1 cellular context compared by ENCODE assay signal in the genomic region with DNA sequence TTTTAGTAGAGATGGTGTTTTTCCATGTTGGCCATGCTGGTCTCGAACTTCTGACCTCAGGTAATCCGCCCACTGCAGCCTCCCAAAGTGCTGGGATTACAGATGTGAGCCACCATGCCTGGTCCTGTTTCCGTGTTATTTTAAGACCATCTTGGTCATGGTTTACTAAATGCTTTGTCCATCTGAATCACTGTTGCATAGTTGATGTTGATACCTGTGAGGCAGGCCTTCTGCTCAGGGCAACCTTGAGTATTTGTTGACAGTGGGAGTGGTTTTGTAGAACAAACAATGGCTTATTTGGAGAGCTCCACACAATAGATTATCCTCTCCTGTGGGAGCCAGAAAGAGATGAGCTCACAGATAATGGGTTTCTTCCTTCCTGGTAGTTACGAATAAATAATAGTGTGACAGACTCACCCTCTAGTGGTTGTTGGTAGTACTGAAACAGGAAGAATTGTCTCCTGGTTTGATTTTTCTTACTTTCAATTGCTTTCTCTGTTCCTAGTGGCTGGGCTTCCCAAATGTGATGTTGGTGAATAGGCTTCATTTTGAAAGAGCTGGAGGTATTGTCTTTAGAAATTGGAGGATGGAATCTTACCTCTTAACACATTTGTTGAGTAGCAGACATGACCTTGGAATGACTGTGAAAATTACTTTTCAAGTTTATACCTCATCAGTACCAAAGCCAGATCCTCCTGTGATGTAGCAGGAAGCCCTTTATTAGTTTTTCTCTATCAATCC.
TF ChIP-seq lines count a peak whose summit lies in the region.

No MANE protein-coding gene starts in this region.

TF ChIP-seq in HepG2, 621 proteins besides CTCF, POLR2A, EP300 and RAD21 (continued from another document and continues in another):
- TF ChIP-seq, protein P1, sequence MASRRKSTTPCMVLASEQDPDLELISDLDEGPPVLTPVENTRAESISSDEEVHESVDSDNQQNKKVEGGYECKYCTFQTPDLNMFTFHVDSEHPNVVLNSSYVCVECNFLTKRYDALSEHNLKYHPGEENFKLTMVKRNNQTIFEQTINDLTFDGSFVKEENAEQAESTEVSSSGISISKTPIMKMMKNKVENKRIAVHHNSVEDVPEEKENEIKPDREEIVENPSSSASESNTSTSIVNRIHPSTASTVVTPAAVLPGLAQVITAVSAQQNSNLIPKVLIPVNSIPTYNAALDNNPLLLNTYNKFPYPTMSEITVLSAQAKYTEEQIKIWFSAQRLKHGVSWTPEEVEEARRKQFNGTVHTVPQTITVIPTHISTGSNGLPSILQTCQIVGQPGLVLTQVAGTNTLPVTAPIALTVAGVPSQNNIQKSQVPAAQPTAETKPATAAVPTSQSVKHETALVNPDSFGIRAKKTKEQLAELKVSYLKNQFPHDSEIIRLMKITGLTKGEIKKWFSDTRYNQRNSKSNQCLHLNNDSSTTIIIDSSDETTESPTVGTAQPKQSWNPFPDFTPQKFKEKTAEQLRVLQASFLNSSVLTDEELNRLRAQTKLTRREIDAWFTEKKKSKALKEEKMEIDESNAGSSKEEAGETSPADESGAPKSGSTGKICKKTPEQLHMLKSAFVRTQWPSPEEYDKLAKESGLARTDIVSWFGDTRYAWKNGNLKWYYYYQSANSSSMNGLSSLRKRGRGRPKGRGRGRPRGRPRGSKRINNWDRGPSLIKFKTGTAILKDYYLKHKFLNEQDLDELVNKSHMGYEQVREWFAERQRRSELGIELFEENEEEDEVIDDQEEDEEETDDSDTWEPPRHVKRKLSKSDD (CRISPR knock-in tag; IDR thresholded peaks at IDR 0.05; ENCODE audit: low read depth), result no peak
- TF ChIP-seq, protein P2, sequence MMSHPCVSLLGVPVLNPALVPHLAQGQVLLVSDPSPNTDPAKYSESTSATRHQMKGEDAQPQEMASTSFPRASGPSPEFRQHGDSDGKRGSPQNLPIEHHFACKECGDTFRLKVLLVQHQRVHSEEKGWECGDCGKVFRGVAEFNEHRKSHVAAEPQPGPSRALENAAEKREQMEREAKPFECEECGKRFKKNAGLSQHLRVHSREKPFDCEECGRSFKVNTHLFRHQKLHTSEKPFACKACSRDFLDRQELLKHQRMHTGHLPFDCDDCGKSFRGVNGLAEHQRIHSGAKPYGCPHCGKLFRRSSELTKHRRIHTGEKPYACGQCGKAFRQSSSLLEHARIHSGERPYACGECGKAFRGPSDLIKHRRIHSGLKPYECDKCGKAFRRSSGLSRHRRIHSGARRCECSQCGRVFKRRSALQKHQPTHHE (CRISPR knock-in tag; IDR thresholded peaks at IDR 0.05; ENCODE audit: borderline replicate concordance), result 0 out of 2 replicates have a peak, but pooled peaks have one; percentile 22
- TF ChIP-seq NR2F1 (CRISPR knock-in tag; IDR thresholded peaks at IDR 0.05) (peak in 1 of 2 experiments; percentile 40; a peak in 1 of 4 replicates), RELA (CRISPR knock-in tag; IDR thresholded peaks at IDR 0.05) (no peak), ARNTL (CRISPR knock-in tag; IDR thresholded peaks at IDR 0.05) (peak; percentile 64; the same call in 1 of the 2 replicates), ZNF672 (CRISPR knock-in tag; IDR thresholded peaks at IDR 0.05) (no peak), KAT7 (CRISPR knock-in tag; IDR thresholded peaks at IDR 0.05; ENCODE audit: borderline replicate concordance) (no peak), FOSL1 (CRISPR knock-in tag; IDR thresholded peaks at IDR 0.05; ENCODE audit: borderline replicate concordance) (no peak), ZNF33B (CRISPR knock-in tag; IDR thresholded peaks at IDR 0.05) (no peak), ZFP41 (CRISPR knock-in tag; IDR thresholded peaks at IDR 0.05; ENCODE audit: borderline replicate concordance) (no peak), ELF3 (CRISPR knock-in tag; IDR thresholded peaks at IDR 0.05) (peak; percentile 98), ZNF160 (CRISPR knock-in tag; IDR thresholded peaks at IDR 0.05) (no peak), SAP130 (CRISPR knock-in tag; IDR thresholded peaks at IDR 0.05; ENCODE audit: low read depth) (peak; percentile 91), ZNF614 (CRISPR knock-in tag; IDR thresholded peaks at IDR 0.05; ENCODE audit: borderline replicate concordance) (peak; percentile 57), ZNF317 (CRISPR knock-in tag; IDR thresholded peaks at IDR 0.05) (no peak), ZMYM3 (CRISPR knock-in tag; IDR thresholded peaks at IDR 0.05) (peak; percentile 46; the same call in 1 of the 2 replicates), PPARG (CRISPR knock-in tag; conservative IDR thresholded peaks at IDR 0.05) (no peak), ZNF781 (CRISPR knock-in tag; IDR thresholded peaks at IDR 0.05; ENCODE audit: borderline replicate concordance, not compliant biosample characterization) (no peak), CREB1 (IDR thresholded peaks at IDR 0.05) (peak; percentile 44; the same call in 1 of the 2 replicates), CREB1 (CRISPR knock-in tag; IDR thresholded peaks at IDR 0.05) (peak; percentile 81), NFYC (CRISPR knock-in tag; IDR thresholded peaks at IDR 0.05) (no peak; the same call in 1 of the 2 replicates), ZFP62 (CRISPR knock-in tag; IDR thresholded peaks at IDR 0.05) (no peak), TAF15 (IDR thresholded peaks at IDR 0.05; ENCODE audit: low read depth, low read length, poor library complexity, severe bottlenecking) (no peak), ZNF367 (CRISPR knock-in tag; IDR thresholded peaks at IDR 0.05; ENCODE audit: borderline replicate concordance) (no peak)
- TF ChIP-seq, protein P3, sequence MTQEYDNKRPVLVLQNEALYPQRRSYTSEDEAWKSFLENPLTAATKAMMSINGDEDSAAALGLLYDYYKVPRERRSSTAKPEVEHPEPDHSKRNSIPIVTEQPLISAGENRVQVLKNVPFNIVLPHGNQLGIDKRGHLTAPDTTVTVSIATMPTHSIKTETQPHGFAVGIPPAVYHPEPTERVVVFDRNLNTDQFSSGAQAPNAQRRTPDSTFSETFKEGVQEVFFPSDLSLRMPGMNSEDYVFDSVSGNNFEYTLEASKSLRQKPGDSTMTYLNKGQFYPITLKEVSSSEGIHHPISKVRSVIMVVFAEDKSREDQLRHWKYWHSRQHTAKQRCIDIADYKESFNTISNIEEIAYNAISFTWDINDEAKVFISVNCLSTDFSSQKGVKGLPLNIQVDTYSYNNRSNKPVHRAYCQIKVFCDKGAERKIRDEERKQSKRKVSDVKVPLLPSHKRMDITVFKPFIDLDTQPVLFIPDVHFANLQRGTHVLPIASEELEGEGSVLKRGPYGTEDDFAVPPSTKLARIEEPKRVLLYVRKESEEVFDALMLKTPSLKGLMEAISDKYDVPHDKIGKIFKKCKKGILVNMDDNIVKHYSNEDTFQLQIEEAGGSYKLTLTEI (CRISPR knock-in tag; conservative IDR thresholded peaks at IDR 0.05), result no peak
- TF ChIP-seq, protein P4, sequence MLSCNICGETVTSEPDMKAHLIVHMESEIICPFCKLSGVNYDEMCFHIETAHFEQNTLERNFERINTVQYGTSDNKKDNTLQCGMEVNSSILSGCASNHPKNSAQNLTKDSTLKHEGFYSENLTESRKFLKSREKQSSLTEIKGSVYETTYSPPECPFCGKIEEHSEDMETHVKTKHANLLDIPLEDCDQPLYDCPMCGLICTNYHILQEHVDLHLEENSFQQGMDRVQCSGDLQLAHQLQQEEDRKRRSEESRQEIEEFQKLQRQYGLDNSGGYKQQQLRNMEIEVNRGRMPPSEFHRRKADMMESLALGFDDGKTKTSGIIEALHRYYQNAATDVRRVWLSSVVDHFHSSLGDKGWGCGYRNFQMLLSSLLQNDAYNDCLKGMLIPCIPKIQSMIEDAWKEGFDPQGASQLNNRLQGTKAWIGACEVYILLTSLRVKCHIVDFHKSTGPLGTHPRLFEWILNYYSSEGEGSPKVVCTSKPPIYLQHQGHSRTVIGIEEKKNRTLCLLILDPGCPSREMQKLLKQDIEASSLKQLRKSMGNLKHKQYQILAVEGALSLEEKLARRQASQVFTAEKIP (CRISPR knock-in tag; IDR thresholded peaks at IDR 0.05; ENCODE audit: borderline replicate concordance), result no peak
- TF ChIP-seq, protein P5, sequence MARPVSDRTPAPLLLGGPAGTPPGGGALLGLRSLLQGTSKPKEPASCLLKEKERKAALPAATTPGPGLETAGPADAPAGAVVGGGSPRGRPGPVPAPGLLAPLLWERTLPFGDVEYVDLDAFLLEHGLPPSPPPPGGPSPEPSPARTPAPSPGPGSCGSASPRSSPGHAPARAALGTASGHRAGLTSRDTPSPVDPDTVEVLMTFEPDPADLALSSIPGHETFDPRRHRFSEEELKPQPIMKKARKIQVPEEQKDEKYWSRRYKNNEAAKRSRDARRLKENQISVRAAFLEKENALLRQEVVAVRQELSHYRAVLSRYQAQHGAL (CRISPR knock-in tag; IDR thresholded peaks at IDR 0.05; ENCODE audit: not compliant biosample characterization), result no peak
- TF ChIP-seq, protein P6, sequence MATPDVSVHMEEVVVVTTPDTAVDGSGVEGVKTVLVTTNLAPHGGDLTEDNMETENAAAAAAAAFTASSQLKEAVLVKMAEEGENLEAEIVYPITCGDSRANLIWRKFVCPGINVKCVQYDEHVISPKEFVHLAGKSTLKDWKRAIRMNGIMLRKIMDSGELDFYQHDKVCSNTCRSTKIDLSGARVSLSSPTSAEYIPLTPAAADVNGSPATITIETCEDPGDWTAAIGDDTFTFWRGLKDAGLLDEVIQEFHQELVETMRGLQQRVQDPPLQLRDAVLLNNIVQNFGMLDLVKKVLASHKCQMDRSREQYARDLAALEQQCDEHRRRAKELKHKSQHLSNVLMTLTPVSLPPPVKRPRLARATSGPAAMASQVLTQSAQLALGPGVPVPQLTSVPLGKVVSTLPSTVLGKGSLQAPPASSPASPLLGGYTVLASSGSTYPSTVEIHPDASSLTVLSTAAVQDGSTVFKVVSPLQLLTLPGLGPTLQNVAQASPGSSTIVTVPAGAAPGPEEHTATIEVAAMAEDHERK (CRISPR knock-in tag; IDR thresholded peaks at IDR 0.05; ENCODE audit: low read depth), result no peak
- TF ChIP-seq, protein P7, sequence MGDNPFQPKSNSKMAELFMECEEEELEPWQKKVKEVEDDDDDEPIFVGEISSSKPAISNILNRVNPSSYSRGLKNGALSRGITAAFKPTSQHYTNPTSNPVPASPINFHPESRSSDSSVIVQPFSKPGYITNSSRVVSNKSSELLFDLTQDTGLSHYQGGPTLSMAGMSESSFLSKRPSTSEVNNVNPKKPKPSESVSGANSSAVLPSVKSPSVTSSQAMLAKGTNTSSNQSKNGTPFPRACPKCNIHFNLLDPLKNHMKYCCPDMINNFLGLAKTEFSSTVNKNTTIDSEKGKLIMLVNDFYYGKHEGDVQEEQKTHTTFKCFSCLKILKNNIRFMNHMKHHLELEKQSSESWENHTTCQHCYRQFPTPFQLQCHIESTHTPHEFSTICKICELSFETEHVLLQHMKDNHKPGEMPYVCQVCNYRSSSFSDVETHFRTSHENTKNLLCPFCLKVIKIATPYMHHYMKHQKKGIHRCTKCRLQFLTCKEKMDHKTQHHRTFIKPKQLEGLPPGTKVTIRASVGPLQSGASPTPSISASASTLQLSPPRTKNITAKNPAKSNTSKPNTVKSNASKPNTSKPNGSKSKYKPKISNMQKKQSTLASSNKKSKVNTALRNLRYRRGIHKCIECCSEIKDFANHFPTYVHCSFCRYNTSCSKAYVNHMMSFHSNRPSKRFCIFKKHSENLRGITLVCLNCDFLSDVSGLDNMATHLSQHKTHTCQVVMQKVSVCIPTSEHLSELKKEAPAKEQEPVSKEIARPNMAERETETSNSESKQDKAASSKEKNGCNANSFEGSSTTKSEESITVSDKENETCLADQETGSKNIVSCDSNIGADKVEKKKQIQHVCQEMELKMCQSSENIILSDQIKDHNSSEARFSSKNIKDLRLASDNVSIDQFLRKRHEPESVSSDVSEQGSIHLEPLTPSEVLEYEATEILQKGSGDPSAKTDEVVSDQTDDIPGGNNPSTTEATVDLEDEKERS (CRISPR knock-in tag; IDR thresholded peaks at IDR 0.05), result no peak
- TF ChIP-seq, protein P8, sequence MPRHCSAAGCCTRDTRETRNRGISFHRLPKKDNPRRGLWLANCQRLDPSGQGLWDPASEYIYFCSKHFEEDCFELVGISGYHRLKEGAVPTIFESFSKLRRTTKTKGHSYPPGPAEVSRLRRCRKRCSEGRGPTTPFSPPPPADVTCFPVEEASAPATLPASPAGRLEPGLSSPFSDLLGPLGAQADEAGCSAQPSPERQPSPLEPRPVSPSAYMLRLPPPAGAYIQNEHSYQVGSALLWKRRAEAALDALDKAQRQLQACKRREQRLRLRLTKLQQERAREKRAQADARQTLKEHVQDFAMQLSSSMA (CRISPR knock-in tag; IDR thresholded peaks at IDR 0.05), result no peak
- TF ChIP-seq, protein P9, sequence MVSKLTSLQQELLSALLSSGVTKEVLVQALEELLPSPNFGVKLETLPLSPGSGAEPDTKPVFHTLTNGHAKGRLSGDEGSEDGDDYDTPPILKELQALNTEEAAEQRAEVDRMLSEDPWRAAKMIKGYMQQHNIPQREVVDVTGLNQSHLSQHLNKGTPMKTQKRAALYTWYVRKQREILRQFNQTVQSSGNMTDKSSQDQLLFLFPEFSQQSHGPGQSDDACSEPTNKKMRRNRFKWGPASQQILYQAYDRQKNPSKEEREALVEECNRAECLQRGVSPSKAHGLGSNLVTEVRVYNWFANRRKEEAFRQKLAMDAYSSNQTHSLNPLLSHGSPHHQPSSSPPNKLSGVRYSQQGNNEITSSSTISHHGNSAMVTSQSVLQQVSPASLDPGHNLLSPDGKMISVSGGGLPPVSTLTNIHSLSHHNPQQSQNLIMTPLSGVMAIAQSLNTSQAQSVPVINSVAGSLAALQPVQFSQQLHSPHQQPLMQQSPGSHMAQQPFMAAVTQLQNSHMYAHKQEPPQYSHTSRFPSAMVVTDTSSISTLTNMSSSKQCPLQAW (CRISPR knock-in tag; IDR thresholded peaks at IDR 0.05), result peak; percentile 30; the same call in 1 of the 2 replicates
- TF ChIP-seq, protein P10, sequence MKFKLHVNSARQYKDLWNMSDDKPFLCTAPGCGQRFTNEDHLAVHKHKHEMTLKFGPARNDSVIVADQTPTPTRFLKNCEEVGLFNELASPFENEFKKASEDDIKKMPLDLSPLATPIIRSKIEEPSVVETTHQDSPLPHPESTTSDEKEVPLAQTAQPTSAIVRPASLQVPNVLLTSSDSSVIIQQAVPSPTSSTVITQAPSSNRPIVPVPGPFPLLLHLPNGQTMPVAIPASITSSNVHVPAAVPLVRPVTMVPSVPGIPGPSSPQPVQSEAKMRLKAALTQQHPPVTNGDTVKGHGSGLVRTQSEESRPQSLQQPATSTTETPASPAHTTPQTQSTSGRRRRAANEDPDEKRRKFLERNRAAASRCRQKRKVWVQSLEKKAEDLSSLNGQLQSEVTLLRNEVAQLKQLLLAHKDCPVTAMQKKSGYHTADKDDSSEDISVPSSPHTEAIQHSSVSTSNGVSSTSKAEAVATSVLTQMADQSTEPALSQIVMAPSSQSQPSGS (CRISPR knock-in tag; IDR thresholded peaks at IDR 0.05), result peak; percentile 77; the same call in 1 of the 2 replicates
